19 cellular contexts compared by ENCODE assay signal in genomic region chr6:146999766-147000165, GRCh38.
DNase-seq lines count a peak whose midpoint lies in the region; ATAC-seq and TF ChIP-seq lines count a peak whose summit lies in the region.
"Had no signal": no experiment of that assay in that cellular context is flagged by ENCODE, and none has a peak within 500 bp of the region (broad histone marks: within the 10 kb centered on the region; RNA-seq: fewer than 3 reads in every experiment).

No MANE protein-coding gene starts in this region.

- H4K20me1 ChIP-seq in H9 (ENCODE audit: control insufficient read depth, insufficient read depth, insufficient read length) = no peaks in the 10 kb centered on the region

- no peak overlapping the region for H3K18ac ChIP-seq in H9 (ENCODE audit: insufficient read length, low read depth, low read length)

- H4K5ac ChIP-seq in H9 (ENCODE audit: insufficient read length, low read depth, low read length) = no peak overlapping the region

- no peak overlapping the region; a peak in 1 of 7 replicates for H3K27ac Mint-ChIP-seq in H9
- no peak overlapping the region for H3K27ac Mint-ChIP-seq in activated T-helper 1 cell treated with anti-CD3 and anti-CD28 coated beads, Interleukin-12 subunit alpha, Interleukin-12 subunit beta, Interleukin-2, Interleukin-4 antibody, amounts not matched to agents 30 ng/mL and 10 ng/mL and 1 ng/mL, durations not matched to agents 14 hours and 24 hours and 36 hours
- H3K27ac Mint-ChIP-seq: CD8-positive, alpha-beta T cell had no signal

- no peak overlapping the region for H2AK5ac ChIP-seq in H9 (ENCODE audit: insufficient read length, low read length)

- peaks cover 15 to 17% of the 10 kb centered on the region in 2 experiments for H3K4me1 Mint-ChIP-seq in H9
- no peaks in the 10 kb centered on the region for H3K4me1 Mint-ChIP-seq in activated T-helper 1 cell treated with anti-CD3 and anti-CD28 coated beads, Interleukin-12 subunit alpha, Interleukin-12 subunit beta, Interleukin-2, Interleukin-4 antibody, amounts not matched to agents 30 ng/mL and 10 ng/mL and 1 ng/mL, durations not matched to agents 14 hours and 24 hours and 36 hours (ENCODE audit: low read depth)

- H3K4ac ChIP-seq in H9 (ENCODE audit: low read depth, low read length) = no peak overlapping the region

- no peaks in the 10 kb centered on the region for H3K9me3 Mint-ChIP-seq in H9
- peaks cover 4% of the 10 kb centered on the region for H3K9me3 Mint-ChIP-seq in activated T-helper 1 cell treated with anti-CD3 and anti-CD28 coated beads, Interleukin-12 subunit alpha, Interleukin-12 subunit beta, Interleukin-2, Interleukin-4 antibody, amounts not matched to agents 30 ng/mL and 10 ng/mL and 1 ng/mL, durations not matched to agents 14 hours and 24 hours and 36 hours
- H3K9me3 Mint-ChIP-seq: CD8-positive, alpha-beta T cell had no signal

- H3K27me3 Mint-ChIP-seq in H9 (ENCODE audit: low read depth) = no peaks in the 10 kb centered on the region
- peaks cover 2% of the 10 kb centered on the region for H3K27me3 Mint-ChIP-seq in activated T-helper 1 cell treated with anti-CD3 and anti-CD28 coated beads, Interleukin-12 subunit alpha, Interleukin-12 subunit beta, Interleukin-2, Interleukin-4 antibody, amounts not matched to agents 30 ng/mL and 10 ng/mL and 1 ng/mL, durations not matched to agents 14 hours and 24 hours and 36 hours (ENCODE audit: insufficient read depth)

- no peaks in the 10 kb centered on the region for H3K79me1 ChIP-seq in H9 (ENCODE audit: insufficient read depth, low read depth, low read length, poor library complexity, severe bottlenecking)

- no peak overlapping the region for H3K56ac ChIP-seq in H9 (ENCODE audit: insufficient read length, low read depth, low read length)

- no peaks in the 10 kb centered on the region for H3K23me2 ChIP-seq in H9 (ENCODE audit: insufficient read length, low read depth, low read length, poor library complexity, severe bottlenecking)

- H2BK5ac ChIP-seq in H9 (ENCODE audit: insufficient read length, low read length) = no peak overlapping the region

- H3K36me3 Mint-ChIP-seq in H9 (ENCODE audit: insufficient read depth in 1 of 3, low read depth in 3 of 3) = no peaks in the 10 kb centered on the region
- peaks cover 1% of the 10 kb centered on the region for H3K36me3 Mint-ChIP-seq in activated T-helper 1 cell treated with anti-CD3 and anti-CD28 coated beads, Interleukin-12 subunit alpha, Interleukin-12 subunit beta, Interleukin-2, Interleukin-4 antibody, amounts not matched to agents 30 ng/mL and 10 ng/mL and 1 ng/mL, durations not matched to agents 14 hours and 24 hours and 36 hours (ENCODE audit: low read depth)
- H3K36me3 Mint-ChIP-seq: CD8-positive, alpha-beta T cell had no signal

- H3K23ac ChIP-seq in H9 (ENCODE audit: insufficient read length, low read depth, low read length) = no peak overlapping the region

- no peaks in the 10 kb centered on the region for H3K9me3 ChIP-seq in H9 (ENCODE audit: control insufficient read depth, low read depth, low read length)
- no peaks in the 10 kb centered on the region for H3K9me3 ChIP-seq in parathyroid adenoma (ENCODE audit: control insufficient read depth, low read length)
- no peaks in the 10 kb centered on the region for H3K9me3 ChIP-seq in spleen
- H3K9me3 ChIP-seq: Caco-2, MG63 had no signal

- no peak for TF ChIP-seq POLR2A in spleen (IDR thresholded peaks at IDR 0.05)

- no peak overlapping the region for H4K91ac ChIP-seq in H9 (ENCODE audit: insufficient read length, low read depth, low read length)

- H2BK120ac ChIP-seq in H9 (ENCODE audit: low read depth, low read length, poor library complexity, severe bottlenecking) = no peak overlapping the region

- H3K4me3 ChIP-seq in ACC112 (ENCODE audit: low read depth, low read length) = no peak overlapping the region
- H3K4me3 ChIP-seq in choroid plexus epithelial cell (ENCODE audit: low read depth, low read length) = no peak overlapping the region
- no peak overlapping the region for H3K4me3 ChIP-seq in parathyroid adenoma (ENCODE audit: low read depth, low read length)
- no peak overlapping the region for H3K4me3 ChIP-seq in spleen
- H3K4me3 ChIP-seq: MG63 had no signal

- intact Hi-C loops in activated T-helper 1 cell treated with anti-CD3 and anti-CD28 coated beads, Interleukin-12 subunit alpha, Interleukin-12 subunit beta, Interleukin-2, Interleukin-4 antibody, amounts not matched to agents 30 ng/mL and 10 ng/mL and 1 ng/mL, durations not matched to agents 14 hours and 24 hours and 36 hours (cut with micrococcal nuclease) = no loop called here
- intact Hi-C loops in spleen (cut with DNase I; ENCODE audit: low total_unique reads) = no loop called here

- DNase-seq in H9 (peak; percentile 30), choroid plexus epithelial cell (ENCODE audit: low read depth) (peak; percentile 10), spleen (no peak)
- DNase-seq in activated T-helper 1 cell treated with anti-CD3 and anti-CD28 coated beads, Interleukin-12 subunit alpha, Interleukin-12 subunit beta, Interleukin-2, Interleukin-4 antibody, amounts not matched to agents 30 ng/mL and 10 ng/mL and 1 ng/mL, durations not matched to agents 14 hours and 24 hours and 36 hours (ENCODE audit: low spot score) = no peak
- DNase-seq: Caco-2; CD8-positive, alpha-beta T cell; DMS79; GF-D8; KG1; NCI-H1105 treated with DMSO at 0.1 percent for 48 hours; NCI-H146; NCI-H1930; NCI-H526 treated with DMSO at 0.1 percent for 48 hours had no signal

- H2BK15ac ChIP-seq in H9 (ENCODE audit: low read depth, low read length) = no peak overlapping the region

- no peak overlapping the region for H2BK12ac ChIP-seq in H9 (ENCODE audit: insufficient read length, low read depth, low read length)

- H3K9ac ChIP-seq in H9 (ENCODE audit: extremely low read depth, insufficient read length, low read length) = no peak overlapping the region
- H3K9ac ChIP-seq in parathyroid adenoma = no peak overlapping the region

- no peak overlapping the region for H3K14ac ChIP-seq in H9 (ENCODE audit: insufficient read depth, low read length)

- no peaks in the 10 kb centered on the region for H3K36me3 ChIP-seq in ACC112 (ENCODE audit: insufficient read depth, low read length)
- no peaks in the 10 kb centered on the region for H3K36me3 ChIP-seq in parathyroid adenoma (ENCODE audit: control insufficient read depth, insufficient read depth, low read length)
- no peaks in the 10 kb centered on the region for H3K36me3 ChIP-seq in spleen
- H3K36me3 ChIP-seq: MG63 had no signal

- WGBS in H9 (ENCODE audit: extremely low coverage, insufficient read length, low lambda C conversion rate) = no CpG with 5 or more reads among the region's 5 CpGs
- WGBS in spleen, 5 donors = 78 to 97% (median 93%) methylated on average over 4 to 5 of the region's 5 CpGs

- no peak overlapping the region for H3K4me2 ChIP-seq in H9 (ENCODE audit: insufficient read depth, insufficient read length, low read length)
- no peak overlapping the region for H3K4me2 ChIP-seq in parathyroid adenoma (ENCODE audit: low read length)

- H2AFZ ChIP-seq in ACC112 (ENCODE audit: low read length, unreplicated experiment) (no peak overlapping the region), H9 (ENCODE audit: low read length) (no peak overlapping the region), parathyroid adenoma (peak overlapping the region; percentile 68)

- H3T11ph ChIP-seq in H9 (ENCODE audit: low read length) = no peak overlapping the region

- TF ChIP-seq CTCF in H9 (conservative IDR thresholded peaks at IDR 0.05) = no peak
- no peak for TF ChIP-seq CTCF in choroid plexus epithelial cell (conservative IDR thresholded peaks at IDR 0.05; ENCODE audit: low read depth, low read length)
- no peak for TF ChIP-seq CTCF in parathyroid adenoma (IDR thresholded peaks at IDR 0.05)
- TF ChIP-seq CTCF in spleen (IDR thresholded peaks at IDR 0.05 in 8 of 11, conservative IDR thresholded peaks at IDR 0.05 in 3 of 11) = no peak

- H2BK20ac ChIP-seq in H9 (ENCODE audit: low read depth, low read length, poor library complexity, severe bottlenecking) = no peak overlapping the region

- H4K8ac ChIP-seq in H9 (replicated peaks; ENCODE audit: insufficient read length, low read depth, low read length) = no peak overlapping the region

- H3K27ac ChIP-seq in ACC112 (ENCODE audit: low read depth, low read length) (peak overlapping the region; percentile 71; the same call in 1 of the 2 replicates), H9 (ENCODE audit: insufficient read length, low read depth, low read length) (no peak overlapping the region), parathyroid adenoma (no peak overlapping the region), spleen (no peak overlapping the region)
- H3K27ac ChIP-seq: C4-2B, RWPE1 had no signal

- no peaks in the 10 kb centered on the region for H3K79me2 ChIP-seq in ACC112 (ENCODE audit: control insufficient read depth, insufficient read depth, low read length, unreplicated experiment)
- no peaks in the 10 kb centered on the region for H3K79me2 ChIP-seq in H9 (ENCODE audit: insufficient read depth, low read length)
- H3K79me2 ChIP-seq in parathyroid adenoma = no peaks in the 10 kb centered on the region

- H3K4me1 ChIP-seq in ACC112 (ENCODE audit: control insufficient read depth, insufficient read depth, low read length, unreplicated experiment) = peaks cover 28% of the 10 kb centered on the region
- no peaks in the 10 kb centered on the region for H3K4me1 ChIP-seq in H9 (ENCODE audit: insufficient read depth, low read length)
- peaks cover 2% of the 10 kb centered on the region for H3K4me1 ChIP-seq in parathyroid adenoma
- no peaks in the 10 kb centered on the region for H3K4me1 ChIP-seq in spleen
- H3K4me1 ChIP-seq: Caco-2 had no signal

- no peak overlapping the region for H3K4me3 Mint-ChIP-seq in H9
- H3K4me3 Mint-ChIP-seq in activated T-helper 1 cell treated with anti-CD3 and anti-CD28 coated beads, Interleukin-12 subunit alpha, Interleukin-12 subunit beta, Interleukin-2, Interleukin-4 antibody, amounts not matched to agents 30 ng/mL and 10 ng/mL and 1 ng/mL, durations not matched to agents 14 hours and 24 hours and 36 hours = no peak overlapping the region
- H3K4me3 Mint-ChIP-seq: CD8-positive, alpha-beta T cell had no signal

- ATAC-seq in HG02884 (IDR thresholded peaks at IDR 0.05; ENCODE audit: unreplicated experiment) = no peak
- ATAC-seq: CD8-positive, alpha-beta T cell had no signal

- H3K27me3 ChIP-seq in ACC112 (ENCODE audit: insufficient read depth, low read length) (no peaks in the 10 kb centered on the region), H9 (ENCODE audit: insufficient read depth, low read length) (no peaks in the 10 kb centered on the region), parathyroid adenoma (ENCODE audit: control insufficient read depth, insufficient read depth, low read length) (no peaks in the 10 kb centered on the region), spleen (replicated peaks in 1 of 7) (no peaks in the 10 kb centered on the region)
- H3K27me3 ChIP-seq: MG63 had no signal

Comparison
In these comparisons a context has a peak if more than half of its experiments do, and no peak if none do; other contexts are left out.
1. DNase-seq: peak in H9 (single experiment) and choroid plexus epithelial cell (single experiment); none in activated T-helper 1 cell treated with anti-CD3 and anti-CD28 coated beads, Interleukin-12 subunit alpha, Interleukin-12 subunit beta, Interleukin-2, Interleukin-4 antibody, amounts not matched to agents 30 ng/mL and 10 ng/mL and 1 ng/mL, durations not matched to agents 14 hours and 24 hours and 36 hours (single experiment) and spleen (single experiment).